In genomic region chr12:119877639-119877948, GRCh38 we compare ENCODE assay signal across 8 cellular contexts.
A peak's percentile ranks its signal among the peaks of the same experiment; 100 is the strongest.
DNase-seq lines count a peak whose midpoint lies in the region; ATAC-seq and TF ChIP-seq lines count a peak whose summit lies in the region.

No MANE protein-coding gene starts in this region.

- ATAC-seq in HG02588 (IDR thresholded peaks at IDR 0.05; ENCODE audit: unreplicated experiment): no peak

- in situ Hi-C loops in KBM-7 (cut with MboI; ENCODE audit: low pct_unique_long_range_greater_than_20kb, low sequenced_read_pairs): no loop called here

- H3K27me3 Mint-ChIP-seq in activated naive CD4-positive, alpha-beta T cell treated with anti-CD3 and anti-CD28 coated beads, Interleukin-2, amount 10 ng/mL, durations not matched to agents 7 days and 5 days: peaks cover 20% of the 10 kb centered on the region

- peaks cover 33% of the 10 kb centered on the region for H3K4me1 Mint-ChIP-seq in activated naive CD4-positive, alpha-beta T cell treated with anti-CD3 and anti-CD28 coated beads, Interleukin-2, amount 10 ng/mL, durations not matched to agents 7 days and 5 days

- H3K27me3 ChIP-seq in WERI-Rb-1 (ENCODE audit: insufficient read depth, low read depth, severe bottlenecking) (no peaks in the 10 kb centered on the region), iPS-20b (ENCODE audit: insufficient read depth, low read length) (no peaks in the 10 kb centered on the region), tibial artery (no peaks in the 10 kb centered on the region)

- H3K9me3 Mint-ChIP-seq in activated naive CD4-positive, alpha-beta T cell treated with anti-CD3 and anti-CD28 coated beads, Interleukin-2, amount 10 ng/mL, durations not matched to agents 7 days and 5 days: no peaks in the 10 kb centered on the region

- H3K36me3 ChIP-seq in WERI-Rb-1: peaks cover 27% of the 10 kb centered on the region
- H3K36me3 ChIP-seq in iPS-20b (ENCODE audit: insufficient read depth, low read depth, low read length): peaks cover 33% of the 10 kb centered on the region
- no peaks in the 10 kb centered on the region for H3K36me3 ChIP-seq in tibial artery

- H3K4me3 ChIP-seq in WERI-Rb-1 (ENCODE audit: low read depth, low read length) (peak overlapping the region; percentile 93), iPS-20b (ENCODE audit: low read length) (peak overlapping the region; percentile 93), tibial artery (peak overlapping the region; percentile 66)

- no peaks in the 10 kb centered on the region for H3K9me3 ChIP-seq in WERI-Rb-1 (ENCODE audit: severe bottlenecking)
- H3K9me3 ChIP-seq in iPS-20b (ENCODE audit: insufficient read depth, low read depth, low read length): no peaks in the 10 kb centered on the region
- no peaks in the 10 kb centered on the region for H3K9me3 ChIP-seq in tibial artery

- H3K4me3 Mint-ChIP-seq in activated naive CD4-positive, alpha-beta T cell treated with anti-CD3 and anti-CD28 coated beads, Interleukin-2, amount 10 ng/mL, durations not matched to agents 7 days and 5 days: peak overlapping the region; percentile 93

- H3K27ac ChIP-seq in WERI-Rb-1 (peak overlapping the region; percentile 76), iPS-20b (ENCODE audit: low read length) (no peak overlapping the region), tibial artery (no peak overlapping the region)

- DNase-seq in activated naive CD4-positive, alpha-beta T cell treated with anti-CD3 and anti-CD28 coated beads, Interleukin-2, amount 10 ng/mL, durations not matched to agents 7 days and 5 days: no peak
- DNase-seq in activated naive CD4-positive, alpha-beta T cell treated with Interleukin-2 at 50 U/mL for 16 hours: no peak
- DNase-seq in WERI-Rb-1: no peak
- DNase-seq in tibial artery: no peak
- no peak for DNase-seq in ecto neural progenitor cell (ENCODE audit: low spot score)
- DNase-seq in KBM-7: no peak

- H3K36me3 Mint-ChIP-seq in activated naive CD4-positive, alpha-beta T cell treated with anti-CD3 and anti-CD28 coated beads, Interleukin-2, amount 10 ng/mL, durations not matched to agents 7 days and 5 days: peaks cover 18% of the 10 kb centered on the region

- intact Hi-C loops in tibial artery (cut with DNase I; ENCODE audit: low total_unique reads): no loop called here

- CTCF ChIA-PET in activated naive CD4-positive, alpha-beta T cell treated with anti-CD3 and anti-CD28 coated beads, Interleukin-2, amount 10 ng/mL, durations not matched to agents 7 days and 5 days (lab: Charles Lee): no interaction called here

- H3K27ac Mint-ChIP-seq in activated naive CD4-positive, alpha-beta T cell treated with anti-CD3 and anti-CD28 coated beads, Interleukin-2, amount 10 ng/mL, durations not matched to agents 7 days and 5 days: peak overlapping the region; percentile 19

- H3K4me1 ChIP-seq in iPS-20b (ENCODE audit: insufficient read depth, low read length) (no peaks in the 10 kb centered on the region; the same call in 1 of the 2 replicates), tibial artery (peaks cover 0 to 15% (median 9%) of the 10 kb centered on the region in 4 donors)

- peak overlapping the region; percentile 78 for H3K9ac ChIP-seq in iPS-20b (ENCODE audit: low read depth, low read length)

- TF ChIP-seq CTCF in WERI-Rb-1 (IDR thresholded peaks at IDR 0.05; ENCODE audit: low read depth, low read length) (no peak), tibial artery (IDR thresholded peaks at IDR 0.05) (no peak)
